ENCODE assay signal across 9 cellular contexts in genomic region chr1:186535388-186536133, GRCh38.
DNase-seq lines count a peak whose midpoint lies in the region; ATAC-seq and TF ChIP-seq lines count a peak whose summit lies in the region.
"Had no signal": no experiment of that assay in that cellular context is flagged by ENCODE, and none has a peak within 500 bp of the region (broad histone marks: within the 10 kb centered on the region; RNA-seq: fewer than 3 reads in every experiment).

No MANE protein-coding gene starts in this region.

- H2AFZ ChIP-seq in mammary epithelial cell (ENCODE audit: low read depth, low read length) = no peak overlapping the region

- no peak overlapping the region for H3K4me3 ChIP-seq in mammary epithelial cell (replicated peaks in 1 of 3; ENCODE audit: insufficient read depth in 1 of 3, low read depth in 2 of 3, low read length in 3 of 3)
- H3K4me3 ChIP-seq: thyroid gland had no signal

- H3K4me1 ChIP-seq in mammary epithelial cell (ENCODE audit: insufficient read depth, low read length) = peaks cover 19% of the 10 kb centered on the region
- H3K4me1 ChIP-seq: thyroid gland had no signal

- H3K9me3 ChIP-seq in mammary epithelial cell (replicated peaks; ENCODE audit: insufficient read depth, low read length) = no peaks in the 10 kb centered on the region
- H3K9me3 ChIP-seq: thyroid gland had no signal

- no peak for ATAC-seq in GM18858 (IDR thresholded peaks at IDR 0.05; ENCODE audit: unreplicated experiment)

- CTCF ChIA-PET in mammary epithelial cell (lab: Charles Lee; ENCODE audit: low non-redundant PET) = no interaction called here

- dilution Hi-C loops in mammary epithelial cell (cut with HindIII; ENCODE audit: low sequenced_read_pairs) = no loop called here

- no peak overlapping the region for H3K9ac ChIP-seq in mammary epithelial cell (ENCODE audit: insufficient read depth, low read length)

- H3K27ac ChIP-seq in mammary epithelial cell (ENCODE audit: insufficient read depth, low read depth, low read length) = peak overlapping the region; percentile 7
- H3K27ac ChIP-seq: thyroid gland had no signal

- DNase-seq in COLO829 (ENCODE audit: low spot score) = peak; percentile 81
- DNase-seq in HT1080 (ENCODE audit: low read depth) = peak; percentile 87
- DNase-seq in mammary epithelial cell = peak; percentile 84
- peak; percentile 4 for DNase-seq in medulla oblongata (ENCODE audit: extremely low spot score)
- no peak for DNase-seq in stimulated activated naive CD4-positive, alpha-beta T cell treated with Interleukin-2 at 50 U/mL for 16 hours (lab: John Stamatoyannopoulos, UW)
- DNase-seq in NCI-H510A treated with DMSO at 0.1 percent for 48 hours (lab: John Stamatoyannopoulos, UW) = no peak
- no peak for DNase-seq in activated CD8-positive, alpha-beta memory T cell treated with anti-CD3 and anti-CD28 coated beads for 24 hours
- DNase-seq: thyroid gland had no signal

- no peaks in the 10 kb centered on the region for H3K27me3 ChIP-seq in mammary epithelial cell (ENCODE audit: insufficient read depth, low read length)
- H3K27me3 ChIP-seq: thyroid gland had no signal

- peak overlapping the region; percentile 26 for H3K4me2 ChIP-seq in mammary epithelial cell (ENCODE audit: insufficient read depth, low read depth, low read length)

- no peaks in the 10 kb centered on the region for H3K79me2 ChIP-seq in mammary epithelial cell (ENCODE audit: insufficient read depth, low read length)

- WGBS in mammary epithelial cell (ENCODE audit: low coverage, missing lambda C conversion rate) = 63% methylated on average over 5 of the region's 5 CpGs

- H4K20me1 ChIP-seq in mammary epithelial cell (ENCODE audit: insufficient read depth, low read length) = no peaks in the 10 kb centered on the region

- TF ChIP-seq CTCF in mammary epithelial cell (conservative IDR thresholded peaks at IDR 0.05 in 1 of 2, IDR thresholded peaks at IDR 0.05 in 1 of 2; ENCODE audit: extremely low read depth in 1 of 2, insufficient read depth in 1 of 2, low read depth in 1 of 2, low read length in 2 of 2) = no peak

- in situ Hi-C loops in mammary epithelial cell (cut with MboI; ENCODE audit: low sequenced_read_pairs in 2 of 2) = no loop called here

- no peaks in the 10 kb centered on the region for H3K36me3 ChIP-seq in mammary epithelial cell (ENCODE audit: insufficient read depth, low read length)
- H3K36me3 ChIP-seq: thyroid gland had no signal

- BruUV-seq in mammary epithelial cell (replicated peaks; lab: Mats Ljungman, UMichigan) = TSS peak; percentile 97

- intact Hi-C loops in mammary epithelial cell (cut with micrococcal nuclease) = no loop called here

Comparison
In these comparisons a context has a peak if more than half of its experiments do, and no peak if none do; other contexts are left out.
1. DNase-seq: peak in COLO829 (single experiment), HT1080 (single experiment), mammary epithelial cell (single experiment) and medulla oblongata (single experiment); none in stimulated activated naive CD4-positive, alpha-beta T cell treated with Interleukin-2 at 50 U/mL for 16 hours (single experiment), NCI-H510A treated with DMSO at 0.1 percent for 48 hours (single experiment) and activated CD8-positive, alpha-beta memory T cell treated with anti-CD3 and anti-CD28 coated beads for 24 hours (single experiment).